1 cellular context compared by ENCODE assay signal in genomic region chr17:71111460-71111859, GRCh38.
A peak's percentile ranks its signal among the peaks of the same experiment; 100 is the strongest.
TF ChIP-seq lines count a peak whose summit lies in the region.

No MANE protein-coding gene starts in this region.

TF ChIP-seq in HepG2, 621 proteins besides CTCF, POLR2A, EP300 and RAD21 (continued from another document and continues in another):
- TF ChIP-seq DMTF1 (CRISPR knock-in tag; IDR thresholded peaks at IDR 0.05) (no peak), LCORL (IDR thresholded peaks at IDR 0.05) (no peak), LCORL (CRISPR knock-in tag; IDR thresholded peaks at IDR 0.05) (0 out of 2 replicates have a peak, but pooled peaks have one; percentile 37), HNF4A (CRISPR knock-in tag; IDR thresholded peaks at IDR 0.05) (peak; percentile 73), ZFP41 (CRISPR knock-in tag; IDR thresholded peaks at IDR 0.05; ENCODE audit: borderline replicate concordance) (no peak), ZBTB20 (CRISPR knock-in tag; IDR thresholded peaks at IDR 0.05; ENCODE audit: borderline replicate concordance, low read depth) (no peak), ZNF264 (CRISPR knock-in tag; IDR thresholded peaks at IDR 0.05) (no peak), SP4 (CRISPR knock-in tag; IDR thresholded peaks at IDR 0.05) (no peak), TP53 (CRISPR knock-in tag; conservative IDR thresholded peaks at IDR 0.05) (no peak), HNF4G (IDR thresholded peaks at IDR 0.05; ENCODE audit: borderline replicate concordance, low read depth, low read length) (0 out of 2 replicates have a peak, but pooled peaks have one; percentile 35), HNF4G (CRISPR knock-in tag; IDR thresholded peaks at IDR 0.05; ENCODE audit: borderline replicate concordance, low read depth) (no peak), GATAD2A (CRISPR knock-in tag; IDR thresholded peaks at IDR 0.05) (0 out of 2 replicates have a peak, but pooled peaks have one; percentile 29), ZBTB25 (CRISPR knock-in tag; IDR thresholded peaks at IDR 0.05) (no peak), ONECUT2 (CRISPR knock-in tag; IDR thresholded peaks at IDR 0.05) (no peak), THAP9 (CRISPR knock-in tag; IDR thresholded peaks at IDR 0.05; ENCODE audit: borderline replicate concordance) (no peak), PAXIP1 (CRISPR knock-in tag; conservative IDR thresholded peaks at IDR 0.05) (peak; percentile 77), HOMEZ (CRISPR knock-in tag; IDR thresholded peaks at IDR 0.05; ENCODE audit: low read depth) (no peak), ISL2 (CRISPR knock-in tag; IDR thresholded peaks at IDR 0.05) (no peak), AHDC1 (CRISPR knock-in tag; IDR thresholded peaks at IDR 0.05; ENCODE audit: borderline replicate concordance) (peak; percentile 89; the same call in 1 of the 2 replicates), ATRX (CRISPR knock-in tag; IDR thresholded peaks at IDR 0.05; ENCODE audit: borderline replicate concordance) (no peak), ZUFSP (CRISPR knock-in tag; IDR thresholded peaks at IDR 0.05; ENCODE audit: borderline replicate concordance) (no peak), ZC3H4 (CRISPR knock-in tag; IDR thresholded peaks at IDR 0.05; ENCODE audit: borderline replicate concordance) (no peak), ZNF619 (CRISPR knock-in tag; IDR thresholded peaks at IDR 0.05) (no peak), DZIP1 (CRISPR knock-in tag; IDR thresholded peaks at IDR 0.05) (no peak), SMAD9 (CRISPR knock-in tag; IDR thresholded peaks at IDR 0.05) (no peak), REST (IDR thresholded peaks at IDR 0.05; ENCODE audit: borderline replicate concordance in 1 of 2, low read depth in 1 of 2, low read length in 2 of 2) (no peak), SRY (CRISPR knock-in tag; IDR thresholded peaks at IDR 0.05) (no peak)
